16 cellular contexts compared by ENCODE assay signal in genomic region chr15:71304681-71305080, GRCh38.
A peak's percentile ranks its signal among the peaks of the same experiment; 100 is the strongest.
DNase-seq lines count a peak whose midpoint lies in the region; ATAC-seq and TF ChIP-seq lines count a peak whose summit lies in the region.
"Had no signal": no experiment of that assay in that cellular context is flagged by ENCODE, and none has a peak within 500 bp of the region (broad histone marks: within the 10 kb centered on the region; RNA-seq: fewer than 3 reads in every experiment).

No MANE protein-coding gene starts in this region.

- no peaks in the 10 kb centered on the region for H3K27me3 ChIP-seq in RWPE2 (ENCODE audit: insufficient read depth, poor library complexity, severe bottlenecking)

- H3K4me3 ChIP-seq in AG09309 (ENCODE audit: control insufficient read depth, low read depth, low read length) (no peak overlapping the region), RWPE2 (ENCODE audit: severe bottlenecking) (no peak overlapping the region), fibroblast of mammary gland (ENCODE audit: control insufficient read depth, low read depth, low read length) (no peak overlapping the region)

- H3K4me1 ChIP-seq in RWPE2 (ENCODE audit: insufficient read depth, poor library complexity, severe bottlenecking) = peaks cover 6% of the 10 kb centered on the region

- no peak for ATAC-seq in RWPE2 (ENCODE audit: low read depth)
- ATAC-seq: CD8-positive, alpha-beta T cell; HepG2 had no signal

- DNase-seq in AG09309 (ENCODE audit: low read depth) (peak; percentile 32), GM04504 (ENCODE audit: low read depth) (peak; percentile 25), RWPE2 (ENCODE audit: low spot score) (no peak), fibroblast of mammary gland (ENCODE audit: low read depth) (peak; percentile 65), NCI-H446 (lab: John Stamatoyannopoulos, UW) (no peak), T-helper 9 cell (no peak), NCI-H82 treated with DMSO at 0.1 percent for 48 hours (lab: John Stamatoyannopoulos, UW; ENCODE audit: unreplicated experiment) (no peak)
- DNase-seq in activated CD4-positive, alpha-beta T cell treated with anti-CD3 and anti-CD28 coated beads for 1 hour = no peak
- DNase-seq: CD8-positive, alpha-beta T cell; COR-L47; DMS153; DMS79 treated with DMSO at 0.1 percent for 48 hours; EL; GOT3; H9 had no signal

- no peaks in the 10 kb centered on the region for H3K9me3 ChIP-seq in RWPE2 (ENCODE audit: severe bottlenecking)

- no peak for TF ChIP-seq CTCF in AG09309 (IDR thresholded peaks at IDR 0.05; ENCODE audit: control insufficient read depth, insufficient read depth, low read depth, low read length, missing control alignments)
- no peak for TF ChIP-seq CTCF in RWPE2 (IDR thresholded peaks at IDR 0.05; ENCODE audit: poor library complexity, severe bottlenecking)
- no peak for TF ChIP-seq CTCF in fibroblast of mammary gland (conservative IDR thresholded peaks at IDR 0.05; ENCODE audit: control insufficient read depth, insufficient read depth, low read depth, low read length)

- peak overlapping the region; percentile 1 for H3K27ac ChIP-seq in RWPE2 (ENCODE audit: poor library complexity, severe bottlenecking)

- H3K36me3 ChIP-seq in RWPE2 (ENCODE audit: low read depth) = peaks cover 45% of the 10 kb centered on the region

Comparison
In these comparisons a context has a peak if more than half of its experiments do, and no peak if none do; other contexts are left out.
1. DNase-seq: peak in AG09309 (single experiment), GM04504 (single experiment) and fibroblast of mammary gland (single experiment); none in RWPE2 (single experiment), NCI-H446 (0 of 2), T-helper 9 cell (single experiment), activated CD4-positive, alpha-beta T cell treated with anti-CD3 and anti-CD28 coated beads for 1 hour (single experiment) and NCI-H82 treated with DMSO at 0.1 percent for 48 hours (single experiment).